Comparison of ENCODE assay signal across 8 cellular contexts in genomic region chr1:39799770-39800470, GRCh38. TPM values are rescaled to one million over a fixed set of nuclear protein-coding genes. Genes with fewer than 3 reads are reported as not detected.
A peak's percentile ranks its signal among the peaks of the same experiment; 100 is the strongest.
DNase-seq lines count a peak whose midpoint lies in the region; ATAC-seq lines count a peak whose summit lies in the region.

No MANE protein-coding gene starts in this region.

- H3K4me1 Mint-ChIP-seq in activated CD4-positive, alpha-beta T cell treated with anti-CD3 and anti-CD28 coated beads, Interleukin-2, amount 10 ng/mL, durations not matched to agents 7 days and 5 days, result peaks cover 13% of the 10 kb centered on the region
- peaks cover 41% of the 10 kb centered on the region for H3K4me1 Mint-ChIP-seq in dendritic cell treated with granulocyte-macrophage colony-stimulating factor and Interleukin-4, amounts not matched to agents 40 ng/mL and 50 ng/mL, for 4 days (ENCODE audit: low read depth)

- peaks cover 3% of the 10 kb centered on the region for H3K36me3 Mint-ChIP-seq in activated CD4-positive, alpha-beta T cell treated with anti-CD3 and anti-CD28 coated beads, Interleukin-2, amount 10 ng/mL, durations not matched to agents 7 days and 5 days (ENCODE audit: low read depth)
- H3K36me3 Mint-ChIP-seq in dendritic cell treated with granulocyte-macrophage colony-stimulating factor and Interleukin-4, amounts not matched to agents 40 ng/mL and 50 ng/mL, for 4 days (ENCODE audit: low read depth), result no peaks in the 10 kb centered on the region

- peaks cover 6% of the 10 kb centered on the region for H3K27me3 Mint-ChIP-seq in activated CD4-positive, alpha-beta T cell treated with anti-CD3 and anti-CD28 coated beads, Interleukin-2, amount 10 ng/mL, durations not matched to agents 7 days and 5 days
- H3K27me3 Mint-ChIP-seq in dendritic cell treated with granulocyte-macrophage colony-stimulating factor and Interleukin-4, amounts not matched to agents 40 ng/mL and 50 ng/mL, for 4 days, result no peaks in the 10 kb centered on the region

- POLR2A ChIA-PET in activated CD4-positive, alpha-beta T cell treated with anti-CD3 and anti-CD28 coated beads, Interleukin-2, amount 10 ng/mL, durations not matched to agents 7 days and 5 days (lab: Charles Lee), result no interaction called here

- peak overlapping the region; percentile 94 for H3K27ac Mint-ChIP-seq in activated CD4-positive, alpha-beta T cell treated with anti-CD3 and anti-CD28 coated beads, Interleukin-2, amount 10 ng/mL, durations not matched to agents 7 days and 5 days
- H3K27ac Mint-ChIP-seq in dendritic cell treated with granulocyte-macrophage colony-stimulating factor and Interleukin-4, amounts not matched to agents 40 ng/mL and 50 ng/mL, for 4 days, result peak overlapping the region; percentile 90

- ATAC-seq in GM18858 (IDR thresholded peaks at IDR 0.05; ENCODE audit: unreplicated experiment), result peak; percentile 18
- peak; percentile 32 for ATAC-seq in HG03060 (IDR thresholded peaks at IDR 0.05; ENCODE audit: low read depth, unreplicated experiment)

- DNase-seq in AG08396 (ENCODE audit: low spot score) (peak; percentile 87), NCI-H460 (ENCODE audit: extremely low read depth, low read depth) (peak; percentile 57), lung microvascular endothelial cell (ENCODE audit: low read depth in 2 of 2) (peak; percentile 48 to 56)
- peak; percentile 55 for DNase-seq in activated CD4-positive, alpha-beta T cell treated with anti-CD3 and anti-CD28 coated beads, Interleukin-2, amount 10 ng/mL, durations not matched to agents 7 days and 5 days
- peak; percentile 54 for DNase-seq in stimulated activated CD8-positive, alpha-beta memory T cell treated with anti-CD3 and anti-CD28 coated beads, Interleukin-15, amount 100 ng/mL, for 1 hour (ENCODE audit: low read depth)

- H3K4me3 Mint-ChIP-seq in activated CD4-positive, alpha-beta T cell treated with anti-CD3 and anti-CD28 coated beads, Interleukin-2, amount 10 ng/mL, durations not matched to agents 7 days and 5 days, result peak overlapping the region; percentile 35
- H3K4me3 Mint-ChIP-seq in dendritic cell treated with granulocyte-macrophage colony-stimulating factor and Interleukin-4, amounts not matched to agents 40 ng/mL and 50 ng/mL, for 4 days, result peak overlapping the region; percentile 71

- CTCF ChIA-PET in activated CD4-positive, alpha-beta T cell treated with anti-CD3 and anti-CD28 coated beads, Interleukin-2, amount 10 ng/mL, durations not matched to agents 7 days and 5 days (lab: Charles Lee), result interaction anchor here (0.7 to 2.2 kb wide), 13 partner anchors 11 to 549 kb away, joined by 3 to 9 read pairs (median 3); partner anchors contain the start of genes BMP8B and PPIE

- intact Hi-C loops in dendritic cell treated with granulocyte-macrophage colony-stimulating factor and Interleukin-4, amounts not matched to agents 40 ng/mL and 50 ng/mL, for 4 days (cut with micrococcal nuclease), result no loop called here

- no peaks in the 10 kb centered on the region for H3K9me3 Mint-ChIP-seq in activated CD4-positive, alpha-beta T cell treated with anti-CD3 and anti-CD28 coated beads, Interleukin-2, amount 10 ng/mL, durations not matched to agents 7 days and 5 days
- no peaks in the 10 kb centered on the region for H3K9me3 Mint-ChIP-seq in dendritic cell treated with granulocyte-macrophage colony-stimulating factor and Interleukin-4, amounts not matched to agents 40 ng/mL and 50 ng/mL, for 4 days

RNA-seq across cellular contexts. Expression of gene BMP8B, which starts 11.3 kb away (rescaled TPM):
- 1.7 TPM in 2 replicates for total RNA-seq in NCI-H460 (2014; rRNA removed; shearing (Covaris generic))
- 2.3 and 2.4 TPM in 2 replicates for polyA plus RNA-seq in NCI-H460 (2014; cell fraction: nucleus; rRNA removed)
- under 1 TPM; 0.12 to 0.17 TPM for total RNA-seq in activated CD4-positive, alpha-beta T cell treated with anti-CD3 and anti-CD28 coated beads, Interleukin-2, amount 10 ng/mL, durations not matched to agents 7 days and 5 days
- total RNA-seq in lung microvascular endothelial cell, result under 0.01 and 0.20 TPM in 2 replicates

RNA-seq across cellular contexts. Expression of gene OXCT2, which starts 28.8 kb away (rescaled TPM):
- total RNA-seq in NCI-H460 (2014; rRNA removed; shearing (Covaris generic)), result 0.46 and 0.74 TPM in 2 replicates
- polyA plus RNA-seq in NCI-H460 (2014; cell fraction: nucleus; rRNA removed), result 6.0 and 6.4 TPM in 2 replicates
- not detected for total RNA-seq in activated CD4-positive, alpha-beta T cell treated with anti-CD3 and anti-CD28 coated beads, Interleukin-2, amount 10 ng/mL, durations not matched to agents 7 days and 5 days
- 2.6 and 4.2 TPM in 2 replicates for total RNA-seq in lung microvascular endothelial cell

Comparison
In these comparisons a context has a peak if more than half of its experiments do, and no peak if none do; other contexts are left out.
1. Peak in every context shown above with its lines: DNase-seq and ATAC-seq.